Comparison of ENCODE assay signal across 18 cellular contexts in the genomic region with DNA sequence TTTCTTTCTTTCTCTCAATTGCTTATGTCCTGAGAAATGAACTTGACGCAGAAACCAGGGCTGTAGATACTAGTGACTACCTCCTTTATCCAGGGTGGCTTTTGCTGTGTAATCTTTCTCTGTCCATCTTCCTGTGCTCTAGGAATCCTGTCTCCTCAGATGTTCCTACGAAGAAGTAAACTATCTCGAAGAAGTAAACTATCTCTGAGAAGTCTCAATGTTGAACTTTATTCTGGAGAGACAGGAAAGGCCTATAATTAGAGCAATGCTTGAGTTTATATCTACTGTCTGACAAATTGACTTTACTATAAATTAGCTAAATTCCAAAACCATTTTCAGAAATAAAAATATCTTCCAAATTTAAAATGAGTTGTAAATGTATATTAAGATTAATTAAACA.
DNase-seq lines count a peak whose midpoint lies in the region; ATAC-seq, FAIRE-seq and TF ChIP-seq lines count a peak whose summit lies in the region.
"Had no signal": no experiment of that assay in that cellular context is flagged by ENCODE, and none has a peak within 500 bp of the region (broad histone marks: within the 10 kb centered on the region; RNA-seq: fewer than 3 reads in every experiment).

No MANE protein-coding gene starts in this region.

- H3K4me3 ChIP-seq in gastroesophageal sphincter (no peak overlapping the region), sigmoid colon (no peak overlapping the region)
- H3K4me3 ChIP-seq: BLaER1 treated with 17β-estradiol and CSF1 and Interleukin-3, amounts not matched to agents 10 nM and 100 nM had no signal

- WGBS in gastroesophageal sphincter (ENCODE audit: low coverage in 1 of 2), 2 donors, result 15 to 25% methylated on average over 2 to 3 of the region's 3 CpGs
- WGBS in sigmoid colon, 2 donors, result 65 to 71% methylated on average over 3 of the region's 3 CpGs

- TF ChIP-seq POLR2A in gastroesophageal sphincter (IDR thresholded peaks at IDR 0.05) (no peak), sigmoid colon (IDR thresholded peaks at IDR 0.05) (no peak)

- H3K36me3 ChIP-seq in gastroesophageal sphincter (no peaks in the 10 kb centered on the region), sigmoid colon (no peaks in the 10 kb centered on the region)
- H3K36me3 ChIP-seq: BLaER1 treated with 17β-estradiol and CSF1 and Interleukin-3, amounts not matched to agents 10 nM and 100 nM had no signal

- peaks cover 0 to 10% (median 0%) of the 10 kb centered on the region in 3 donors for H3K9me3 ChIP-seq in gastroesophageal sphincter
- peaks cover 0 to 9% (median under 1%) of the 10 kb centered on the region in 4 donors for H3K9me3 ChIP-seq in sigmoid colon

- peak overlapping the region; percentile 63 to 84 (median 73) for H3K27ac ChIP-seq in gastroesophageal sphincter
- peak overlapping the region; percentile 51 to 76 (median 66) for H3K27ac ChIP-seq in sigmoid colon
- H3K27ac ChIP-seq: BLaER1 treated with 17β-estradiol and CSF1 and Interleukin-3, amounts not matched to agents 10 nM and 100 nM; C4-2B had no signal

- DNase-seq in sigmoid colon, result no peak
- no peak for DNase-seq in NCI-H69 (lab: John Stamatoyannopoulos, UW)
- no peak for DNase-seq in GM19239 (ENCODE audit: insufficient read length, low spot score)
- DNase-seq: 8988T; ACHN; Caco-2; Calu3; CD4-positive, alpha-beta T cell; CD8-positive, alpha-beta T cell; DMS79 treated with DMSO at 0.1 percent for 48 hours; GF-D8 had no signal

- H3K27me3 ChIP-seq in gastroesophageal sphincter (no peaks in the 10 kb centered on the region), sigmoid colon (no peaks in the 10 kb centered on the region)
- H3K27me3 ChIP-seq: BLaER1 treated with 17β-estradiol and CSF1 and Interleukin-3, amounts not matched to agents 10 nM and 100 nM had no signal

- intact Hi-C loops in sigmoid colon (cut with DNase I), result loop anchor here (5.0 kb wide), 1 partner anchor 123 kb away; no protein-coding TSS in a partner anchor

- FAIRE-seq in GM19239 (lab: Jason Lieb, UNC), result no peak
- FAIRE-seq: D721Med, G401.6, GM12891 had no signal

- no peak for ATAC-seq in gastroesophageal sphincter
- ATAC-seq in GM21526 (IDR thresholded peaks at IDR 0.05; ENCODE audit: low FRiP score, unreplicated experiment), result no peak
- ATAC-seq: CD8-positive, alpha-beta T cell had no signal

- H3K4me1 ChIP-seq in gastroesophageal sphincter (peaks cover 0 to 41% (median 3%) of the 10 kb centered on the region in 3 donors), sigmoid colon (peaks cover 0 to 52% (median 17%) of the 10 kb centered on the region in 4 donors)
- H3K4me1 ChIP-seq: BLaER1 treated with 17β-estradiol and CSF1 and Interleukin-3, amounts not matched to agents 10 nM and 100 nM; Caco-2 had no signal

- TF ChIP-seq CTCF in gastroesophageal sphincter (IDR thresholded peaks at IDR 0.05), result no peak
- no peak for TF ChIP-seq CTCF in sigmoid colon (IDR thresholded peaks at IDR 0.05)

- TF ChIP-seq EP300 in gastroesophageal sphincter (IDR thresholded peaks at IDR 0.05) (no peak), sigmoid colon (IDR thresholded peaks at IDR 0.05) (peak in 1 of 4 donors; percentile 30)
